ENCODE assay signal across 8 cellular contexts in genomic region chr21:36060159-36060921, GRCh38. TPM values are rescaled to one million over a fixed set of nuclear protein-coding genes. Genes with fewer than 3 reads are reported as not detected.
DNase-seq lines count a peak whose midpoint lies in the region; ATAC-seq and TF ChIP-seq lines count a peak whose summit lies in the region.

Gene SETD4 (minus strand): TSS chr21:36060526. CDS start chr21:36058888, 1,638 bp downstream.

- H3K27ac Mint-ChIP-seq in chondrocyte (ENCODE audit: unreplicated experiment), result peak within 1 kb of the TSS; percentile 89

- no peaks in the 10 kb centered on the region for H3K27me3 Mint-ChIP-seq in chondrocyte (ENCODE audit: low read depth)

- H3K4me3 Mint-ChIP-seq in chondrocyte (ENCODE audit: unreplicated experiment), result peak within 1 kb of the TSS; percentile 94

- no peaks in the 10 kb centered on the region for H3K9me3 Mint-ChIP-seq in chondrocyte (ENCODE audit: low read depth)

- peak; percentile 96 for DNase-seq in AML-193 (lab: John Stamatoyannopoulos, UW)
- peak; percentile 91 for DNase-seq in NCI-H510A treated with DMSO at 0.1 percent for 48 hours (lab: John Stamatoyannopoulos, UW)
- DNase-seq in activated CD4-positive, alpha-beta T cell treated with anti-CD3 and anti-CD28 coated beads for 24 hours (ENCODE audit: low read depth in 2 of 2), result peak; percentile 92 to 93
- DNase-seq in chondrocyte (ENCODE audit: low spot score), result peak; percentile 95
- DNase-seq in kidney tubule cell (ENCODE audit: low spot score), result peak; percentile 96
- DNase-seq in stimulated activated CD4-positive, alpha-beta T cell treated with anti-CD3 and anti-CD28 coated beads, Interleukin-1b, Interleukin-23, amount 100 ng/mL, for 24 hours (ENCODE audit: low read depth in 4 of 4, low spot score in 1 of 4), result peak; percentile 89 to 93 (median 90)

- TF ChIP-seq CTCF in chondrocyte (IDR thresholded peaks at IDR 0.05), result no peak

- TF ChIP-seq POLR2A in GM19193 (IDR thresholded peaks at IDR 0.05; ENCODE audit: extremely low read depth, insufficient read depth, insufficient read length), result peak; percentile 92

- peaks cover 16% of the 10 kb centered on the region for H3K36me3 Mint-ChIP-seq in chondrocyte (ENCODE audit: low read depth)

- peaks cover 18% of the 10 kb centered on the region for H3K4me1 Mint-ChIP-seq in chondrocyte (ENCODE audit: low read depth)

- ATAC-seq in HG03439 (IDR thresholded peaks at IDR 0.05; ENCODE audit: unreplicated experiment), result peak; percentile 85

RNA-seq across cellular contexts. Expression of gene SETD4, which starts in this region (rescaled TPM):
- 10.9 to 14.4 TPM (median 11.9 TPM) in 3 replicates for total RNA-seq in chondrocyte

Comparison
In these comparisons a context has a peak if more than half of its experiments do, and no peak if none do; other contexts are left out.
1. Peak in every context shown above with its lines: DNase-seq and ATAC-seq.